ENCODE assay signal across 20 cellular contexts in genomic region chr15:52439470-52439869, GRCh38.
DNase-seq lines count a peak whose midpoint lies in the region; ATAC-seq and TF ChIP-seq lines count a peak whose summit lies in the region.
"Had no signal": no experiment of that assay in that cellular context is flagged by ENCODE, and none has a peak within 500 bp of the region (broad histone marks: within the 10 kb centered on the region; RNA-seq: fewer than 3 reads in every experiment).

No MANE protein-coding gene starts in this region.

- H3K27ac ChIP-seq in smooth muscle cell (ENCODE audit: low read depth) = peak overlapping the region; percentile 41
- H3K27ac ChIP-seq: KMS-11 had no signal

- H3K27me3 ChIP-seq in smooth muscle cell (ENCODE audit: low read depth) = no peaks in the 10 kb centered on the region
- H3K27me3 ChIP-seq: BLaER1 treated with 17β-estradiol and CSF1 and Interleukin-3, amounts not matched to agents 10 nM and 100 nM had no signal

- ATAC-seq in GM19455 (IDR thresholded peaks at IDR 0.05; ENCODE audit: unreplicated experiment) = no peak
- ATAC-seq in GM18909 (IDR thresholded peaks at IDR 0.05; ENCODE audit: poor library complexity, unreplicated experiment) = no peak
- no peak for ATAC-seq in HG03432 (IDR thresholded peaks at IDR 0.05; ENCODE audit: unreplicated experiment)
- ATAC-seq: HepG2, Panc1 had no signal

- no peaks in the 10 kb centered on the region for H3K27me3 Mint-ChIP-seq in activated naive CD4-positive, alpha-beta T cell treated with anti-CD3 and anti-CD28 coated beads, Interleukin-2, amount 50 U/mL, for 24 hours

- H3K4me3 ChIP-seq in epithelial cell of esophagus (ENCODE audit: low read length) (no peak overlapping the region), smooth muscle cell (no peak overlapping the region)
- H3K4me3 ChIP-seq: A549; BLaER1 treated with 17β-estradiol and CSF1 and Interleukin-3, amounts not matched to agents 10 nM and 100 nM had no signal

- peak overlapping the region; percentile 12 for H3K4me2 ChIP-seq in smooth muscle cell
- H3K4me2 ChIP-seq: A549, KMS-11 had no signal

- no peak for DNase-seq in activated naive CD4-positive, alpha-beta T cell (lab: John Stamatoyannopoulos, UW)
- DNase-seq in HT1080 (ENCODE audit: low read depth) (peak; percentile 28), epithelial cell of esophagus (ENCODE audit: low read depth) (peak; percentile 57), smooth muscle cell (lab: John Stamatoyannopoulos, UW; ENCODE audit: unreplicated experiment) (no peak)
- DNase-seq: GOT3, NCI-H1048, NCI-H1436 treated with DMSO at 0.1 percent for 48 hours, NCI-H2029 treated with DMSO at 0.1 percent for 48 hours, NCI-H2171 treated with DMSO at 0.1 percent for 48 hours, NCI-H446 treated with DMSO at 0.1 percent for 48 hours, NCI-H748 treated with DMSO at 0.1 percent for 48 hours had no signal

- H3K27ac Mint-ChIP-seq in activated naive CD4-positive, alpha-beta T cell treated with anti-CD3 and anti-CD28 coated beads, Interleukin-2, amount 50 U/mL, for 24 hours = peak overlapping the region; percentile 81

- H3K4me1 ChIP-seq in smooth muscle cell (ENCODE audit: low read depth) = peaks cover 17% of the 10 kb centered on the region

- H3K9ac ChIP-seq in smooth muscle cell (ENCODE audit: low read depth) = no peak overlapping the region
- H3K9ac ChIP-seq: BLaER1 treated with 17β-estradiol and CSF1 and Interleukin-3, amounts not matched to agents 10 nM and 100 nM; KMS-11 had no signal

- H3K79me2 ChIP-seq in smooth muscle cell (ENCODE audit: low read depth) = peaks cover 36% of the 10 kb centered on the region

- H3K4me1 Mint-ChIP-seq in activated naive CD4-positive, alpha-beta T cell treated with anti-CD3 and anti-CD28 coated beads, Interleukin-2, amount 50 U/mL, for 24 hours = peaks cover 52% of the 10 kb centered on the region

- no peak overlapping the region for H2AFZ ChIP-seq in smooth muscle cell (ENCODE audit: low read depth)

- peaks cover 25% of the 10 kb centered on the region for H4K20me1 ChIP-seq in smooth muscle cell (ENCODE audit: low read depth)

- peaks cover 13% of the 10 kb centered on the region for H3F3A ChIP-seq in smooth muscle cell (ENCODE audit: low read depth)

- no peaks in the 10 kb centered on the region for H3K9me3 Mint-ChIP-seq in activated naive CD4-positive, alpha-beta T cell treated with anti-CD3 and anti-CD28 coated beads, Interleukin-2, amount 50 U/mL, for 24 hours

- no peaks in the 10 kb centered on the region for H3K9me3 ChIP-seq in smooth muscle cell (replicated peaks; ENCODE audit: low read depth)
- H3K9me3 ChIP-seq: A549; BLaER1 treated with 17β-estradiol and CSF1 and Interleukin-3, amounts not matched to agents 10 nM and 100 nM had no signal

- no peaks in the 10 kb centered on the region for H3K36me3 ChIP-seq in smooth muscle cell (ENCODE audit: low read depth)
- H3K36me3 ChIP-seq: BLaER1 treated with 17β-estradiol and CSF1 and Interleukin-3, amounts not matched to agents 10 nM and 100 nM had no signal

- H3K36me3 Mint-ChIP-seq in activated naive CD4-positive, alpha-beta T cell treated with anti-CD3 and anti-CD28 coated beads, Interleukin-2, amount 50 U/mL, for 24 hours = peaks cover 6% of the 10 kb centered on the region

- H3K4me3 Mint-ChIP-seq in activated naive CD4-positive, alpha-beta T cell treated with anti-CD3 and anti-CD28 coated beads, Interleukin-2, amount 50 U/mL, for 24 hours = no peak overlapping the region

- TF ChIP-seq CTCF in epithelial cell of esophagus (IDR thresholded peaks at IDR 0.05; ENCODE audit: insufficient read depth, low read depth, low read length, missing control alignments) = no peak
- no peak for TF ChIP-seq CTCF in smooth muscle cell (IDR thresholded peaks at IDR 0.05; ENCODE audit: borderline replicate concordance, insufficient read depth, poor library complexity, severe bottlenecking)

Comparison
In these comparisons a context has a peak if more than half of its experiments do, and no peak if none do; other contexts are left out.
1. DNase-seq: peak in HT1080 (single experiment) and epithelial cell of esophagus (single experiment); none in activated naive CD4-positive, alpha-beta T cell (0 of 4) and smooth muscle cell (single experiment).